10 cellular contexts compared by ENCODE assay signal in the genomic region with DNA sequence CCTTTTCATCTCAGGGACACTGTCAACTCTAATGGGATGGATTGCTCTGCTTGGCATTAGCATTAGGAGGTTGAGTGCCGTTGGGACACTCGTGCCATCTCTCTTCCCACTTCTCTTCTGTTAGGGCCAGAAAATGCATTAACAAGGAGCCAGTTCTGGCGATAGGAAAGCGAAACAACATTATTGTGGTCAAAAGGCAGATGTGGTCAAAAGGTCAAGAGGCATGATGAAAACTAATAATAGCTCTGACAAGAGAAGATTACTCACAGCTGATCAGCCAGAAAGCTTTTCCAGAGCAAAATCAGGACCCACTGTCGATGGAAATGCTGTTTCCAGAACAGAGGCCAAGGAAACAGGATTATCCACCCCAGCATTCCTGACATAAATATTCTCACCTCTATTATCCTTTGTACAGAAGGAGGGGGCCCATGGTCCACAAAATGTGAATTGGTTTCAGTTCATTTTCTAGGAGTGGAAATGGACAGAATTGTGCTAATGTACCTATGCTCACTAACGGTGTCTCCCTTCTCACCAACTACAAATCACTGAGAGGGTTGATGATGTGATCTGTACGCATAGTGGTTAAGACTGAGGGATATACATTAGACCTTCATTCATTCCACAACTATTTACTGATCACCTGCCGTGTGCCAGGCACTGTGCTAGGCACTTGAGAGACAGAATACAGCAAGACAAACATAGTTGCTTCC.
DNase-seq lines count a peak whose midpoint lies in the region; ATAC-seq and TF ChIP-seq lines count a peak whose summit lies in the region.
"Had no signal": no experiment of that assay in that cellular context is flagged by ENCODE, and none has a peak within 500 bp of the region (broad histone marks: within the 10 kb centered on the region; RNA-seq: fewer than 3 reads in every experiment).

No MANE protein-coding gene starts in this region.

- no peaks in the 10 kb centered on the region for H3K4me1 Mint-ChIP-seq in CD4-positive, alpha-beta memory T cell
- H3K4me1 Mint-ChIP-seq: T-helper 17 cell had no signal

- H3K4me3 ChIP-seq in CD4-positive, alpha-beta memory T cell (ENCODE audit: low read length in 2 of 2) = no peak overlapping the region
- H3K4me3 ChIP-seq: lung had no signal

- peaks cover 0 to 2% of the 10 kb centered on the region in 2 donors for H3K27me3 Mint-ChIP-seq in CD4-positive, alpha-beta memory T cell

- H3K27ac ChIP-seq in CD4-positive, alpha-beta memory T cell (ENCODE audit: low read depth, low read length) = no peak overlapping the region

- intact Hi-C loops in CD4-positive, alpha-beta memory T cell (cut with micrococcal nuclease) = no loop called here
- intact Hi-C loops in posterior cingulate gyrus (cut with DNase I) (no loop called here), head of caudate nucleus (cut with DNase I) (no loop called here)

- H3K9me3 Mint-ChIP-seq in CD4-positive, alpha-beta memory T cell = peaks cover 0 to 2% (median 0%) of the 10 kb centered on the region in 8 donors

- POLR2A ChIA-PET in CD4-positive, alpha-beta memory T cell (lab: Charles Lee; ENCODE audit: partially characterized antibody) = no interaction called here

- no peaks in the 10 kb centered on the region for H3K36me3 Mint-ChIP-seq in CD4-positive, alpha-beta memory T cell

- DNase-seq in SW480 (ENCODE audit: low spot score) (peak; percentile 36), retina (peak; percentile 49), posterior cingulate gyrus (no peak), head of caudate nucleus (no peak), erythroblast (lab: John Stamatoyannopoulos, UW) (no peak)
- DNase-seq in CD4-positive, alpha-beta memory T cell = no peak
- DNase-seq: T-helper 17 cell had no signal

- CTCF ChIA-PET in CD4-positive, alpha-beta memory T cell (lab: Charles Lee; ENCODE audit: partially characterized antibody) = interaction anchor here (1.0 kb wide), 1 partner anchor 11 kb away, joined by 3 read pairs; no protein-coding TSS in a partner anchor

- H3K36me3 ChIP-seq in CD4-positive, alpha-beta memory T cell (ENCODE audit: insufficient read depth, low read length) = no peaks in the 10 kb centered on the region

- H3K9me3 ChIP-seq in CD4-positive, alpha-beta memory T cell (ENCODE audit: control insufficient read depth in 1 of 2, low read length in 2 of 2) = no peaks in the 10 kb centered on the region

- H3K4me3 Mint-ChIP-seq in CD4-positive, alpha-beta memory T cell = no peak overlapping the region
- H3K4me3 Mint-ChIP-seq: T-helper 17 cell had no signal

- ATAC-seq in GM18870 (IDR thresholded peaks at IDR 0.05; ENCODE audit: unreplicated experiment) = peak; percentile 70
- peak; percentile 46 for ATAC-seq in HG02938 (IDR thresholded peaks at IDR 0.05; ENCODE audit: unreplicated experiment)
- ATAC-seq: T-helper 17 cell had no signal

- TF ChIP-seq POLR2A in erythroblast (IDR thresholded peaks at IDR 0.05; ENCODE audit: low read length) = no peak

- no peaks in the 10 kb centered on the region for H3K27me3 ChIP-seq in CD4-positive, alpha-beta memory T cell (ENCODE audit: insufficient read depth, low read length)

- H3K27ac Mint-ChIP-seq in CD4-positive, alpha-beta memory T cell = no peak overlapping the region
- H3K27ac Mint-ChIP-seq: T-helper 17 cell had no signal

- no peaks in the 10 kb centered on the region for H3K4me1 ChIP-seq in CD4-positive, alpha-beta memory T cell (ENCODE audit: insufficient read depth, low read length)

Comparison
In these comparisons a context has a peak if more than half of its experiments do, and no peak if none do; other contexts are left out.
1. DNase-seq: peak in SW480 (single experiment) and retina (single experiment); none in CD4-positive, alpha-beta memory T cell (0 of 5), posterior cingulate gyrus (0 of 10), head of caudate nucleus (0 of 42) and erythroblast (0 of 2).